28 cellular contexts compared by ENCODE assay signal in genomic region chr10:106535304-106535964, GRCh38.
"Had no signal": no experiment of that assay in that cellular context is flagged by ENCODE, and none has a peak within 500 bp of the region (broad histone marks: within the 10 kb centered on the region; RNA-seq: fewer than 3 reads in every experiment).

No MANE protein-coding gene starts in this region.

- H3K27me3 ChIP-seq: cardiac muscle cell, esophagus squamous epithelium, heart right ventricle, sigmoid colon, suprapubic skin, tibial artery, upper lobe of right lung had no signal

- H3K79me2 ChIP-seq: parathyroid adenoma had no signal

- H3K9ac ChIP-seq: parathyroid adenoma had no signal

- H3K4me1 Mint-ChIP-seq: activated B cell treated with CpG ODN at 0.5 μM for 24 hours; nephron; stimulated activated effector memory CD8-positive, alpha-beta T cell treated with anti-CD3 and anti-CD28 coated beads, Interleukin-12 subunit alpha, Interleukin-12 subunit beta, amount 100 ng/mL, for 72 hours; T-helper 17 cell had no signal

- H3K27me3 Mint-ChIP-seq: activated B cell treated with CpG ODN at 0.5 μM for 24 hours; activated CD8-positive, alpha-beta T cell treated with anti-CD3 and anti-CD28 coated beads for 36 hours; effector memory CD8-positive, alpha-beta T cell; T-helper 17 cell had no signal

- ATAC-seq: activated CD8-positive, alpha-beta T cell treated with anti-CD3 and anti-CD28 coated beads for 36 hours; activated naive CD4-positive, alpha-beta T cell treated with anti-CD3 and anti-CD28 coated beads, Interleukin-2, amount 50 U/mL, for 72 hours; effector memory CD8-positive, alpha-beta T cell; heart right ventricle; left cardiac atrium; left ventricle myocardium superior; psoas muscle; stimulated activated effector memory CD8-positive, alpha-beta T cell treated with anti-CD3 and anti-CD28 coated beads, Interleukin-12 subunit alpha, Interleukin-12 subunit beta, amount 100 ng/mL, for 72 hours; T-helper 17 cell; upper lobe of right lung had no signal

- H3K36me3 Mint-ChIP-seq: activated naive CD4-positive, alpha-beta T cell treated with anti-CD3 and anti-CD28 coated beads, Interleukin-2, amount 50 U/mL, for 72 hours; stimulated activated effector memory CD8-positive, alpha-beta T cell treated with anti-CD3 and anti-CD28 coated beads, Interleukin-12 subunit alpha, Interleukin-12 subunit beta, amount 100 ng/mL, for 72 hours had no signal

- H3K9me3 ChIP-seq: esophagus squamous epithelium, heart right ventricle, psoas muscle, sigmoid colon, suprapubic skin, tibial artery, upper lobe of right lung had no signal

- H3K9me3 Mint-ChIP-seq: activated T-helper 2 cell treated with anti-CD3 and anti-CD28 coated beads, Interferon-gamma antibody, Interleukin-2, Interleukin-4, amounts not matched to agents 10 μg/mL and 5 μg/mL and 100 μg/mL, durations not matched to agents 14 hours and 24 hours and 36 hours had no signal

- H3K27ac Mint-ChIP-seq: activated B cell treated with CpG ODN at 0.5 μM for 24 hours; activated CD8-positive, alpha-beta T cell treated with anti-CD3 and anti-CD28 coated beads for 36 hours; activated naive CD4-positive, alpha-beta T cell treated with anti-CD3 and anti-CD28 coated beads, Interleukin-2, amount 50 U/mL, for 72 hours; activated T-helper 2 cell treated with anti-CD3 and anti-CD28 coated beads, Interferon-gamma antibody, Interleukin-2, Interleukin-4, amounts not matched to agents 10 μg/mL and 5 μg/mL and 100 μg/mL, durations not matched to agents 14 hours and 24 hours and 36 hours; effector memory CD8-positive, alpha-beta T cell; nephron; stimulated activated effector memory CD8-positive, alpha-beta T cell treated with anti-CD3 and anti-CD28 coated beads, Interleukin-12 subunit alpha, Interleukin-12 subunit beta, amount 100 ng/mL, for 72 hours; T-helper 17 cell had no signal

- H3K27ac ChIP-seq: cardiac muscle cell, esophagus squamous epithelium, heart right ventricle, parathyroid adenoma, psoas muscle, sigmoid colon, suprapubic skin, tibial artery, upper lobe of right lung had no signal

- H3K4me1 ChIP-seq: esophagus squamous epithelium, heart right ventricle, parathyroid adenoma, psoas muscle, sigmoid colon, suprapubic skin, tibial artery, upper lobe of right lung had no signal

- H2AFZ ChIP-seq: parathyroid adenoma had no signal

- DNase-seq: activated B cell treated with CpG ODN at 0.5 μM for 24 hours; activated CD4-positive, alpha-beta T cell treated with anti-CD3 and anti-CD28 coated beads, Interleukin-2, amount 50 U/mL, for 1 hour; activated CD8-positive, alpha-beta T cell treated with anti-CD3 and anti-CD28 coated beads for 36 hours; activated naive CD4-positive, alpha-beta T cell; activated T-cell treated with anti-CD3 and anti-CD28 coated beads, Interleukin-2, amount 50 U/mL, for 48 hours; anterior cingulate cortex; cortex of kidney; effector memory CD8-positive, alpha-beta T cell; esophagus squamous epithelium; foreskin melanocyte; heart right ventricle; left cardiac atrium; left ventricle myocardium superior; nucleus accumbens; psoas muscle; sigmoid colon; small intestine; stimulated activated CD4-positive, alpha-beta T cell treated with anti-CD3 and anti-CD28 coated beads, Interleukin-4, amount 100 ng/mL, for 24 hours; T-helper 17 cell; tibial artery; upper lobe of right lung had no signal

- H3K4me3 ChIP-seq: cardiac muscle cell, esophagus squamous epithelium, heart right ventricle, psoas muscle, sigmoid colon, suprapubic skin, tibial artery, upper lobe of right lung had no signal

- H3K36me3 ChIP-seq: cardiac muscle cell, esophagus squamous epithelium, heart right ventricle, sigmoid colon, suprapubic skin, tibial artery, upper lobe of right lung had no signal

- H3K4me3 Mint-ChIP-seq: activated B cell treated with CpG ODN at 0.5 μM for 24 hours; activated CD8-positive, alpha-beta T cell treated with anti-CD3 and anti-CD28 coated beads for 36 hours; effector memory CD8-positive, alpha-beta T cell; nephron; stimulated activated effector memory CD8-positive, alpha-beta T cell treated with anti-CD3 and anti-CD28 coated beads, Interleukin-12 subunit alpha, Interleukin-12 subunit beta, amount 100 ng/mL, for 72 hours; T-helper 17 cell had no signal
